23 cellular contexts compared by ENCODE assay signal in genomic region chr2:99801304-99801909, GRCh38.
"Had no signal": no experiment of that assay in that cellular context is flagged by ENCODE, and none has a peak within 500 bp of the region (broad histone marks: within the 10 kb centered on the region; RNA-seq: fewer than 3 reads in every experiment).

No MANE protein-coding gene starts in this region.

- H3K36me3 ChIP-seq: brain microvascular endothelial cell, cardiac muscle cell had no signal

- H3K27me3 Mint-ChIP-seq: activated CD4-positive, alpha-beta T cell treated with anti-CD3 and anti-CD28 coated beads for 36 hours; activated naive CD4-positive, alpha-beta T cell treated with anti-CD3 and anti-CD28 coated beads, Interleukin-2, amount 10 ng/mL, durations not matched to agents 7 days and 5 days; T-helper 17 cell had no signal

- H3K4me1 Mint-ChIP-seq: activated CD4-positive, alpha-beta memory T cell treated with anti-CD3 and anti-CD28 coated beads, Interleukin-2, amount 10 ng/mL, durations not matched to agents 7 days and 5 days; activated CD4-positive, alpha-beta T cell treated with anti-CD3 and anti-CD28 coated beads for 36 hours; activated naive CD4-positive, alpha-beta T cell treated with anti-CD3 and anti-CD28 coated beads, Interleukin-2, amount 10 ng/mL, durations not matched to agents 7 days and 5 days; activated naive CD8-positive, alpha-beta T cell treated with anti-CD3 and anti-CD28 coated beads for 36 hours; T-helper 17 cell had no signal

- H3K27ac ChIP-seq: brain microvascular endothelial cell, cardiac muscle cell had no signal

- H3K9me3 Mint-ChIP-seq: activated CD4-positive, alpha-beta memory T cell treated with anti-CD3 and anti-CD28 coated beads, Interleukin-2, amount 10 ng/mL, durations not matched to agents 7 days and 5 days had no signal

- DNase-seq: activated CD4-positive, alpha-beta memory T cell treated with anti-CD3 and anti-CD28 coated beads, Interleukin-2, amount 10 ng/mL, durations not matched to agents 7 days and 5 days; activated CD4-positive, alpha-beta T cell treated with anti-CD3 and anti-CD28 coated beads for 36 hours; activated CD4-positive, alpha-beta T cell treated with anti-CD3 and anti-CD28 coated beads, Interleukin-2, amount 50 U/mL, for 1 hour; activated CD4-positive, CD25-positive, alpha-beta regulatory T cell; activated CD8-positive, alpha-beta memory T cell treated with anti-CD3 and anti-CD28 coated beads, Interleukin-2, amount 50 U/mL, for 4 hours; activated gamma-delta T cell treated with Interleukin-2 at 50 U/mL for 16 hours; activated naive CD4-positive, alpha-beta T cell treated with anti-CD3 and anti-CD28 coated beads, Interleukin-2, amount 10 ng/mL, durations not matched to agents 7 days and 5 days; activated naive CD8-positive, alpha-beta T cell treated with anti-CD3 and anti-CD28 coated beads for 36 hours; activated T-cell treated with anti-CD3 and anti-CD28 coated beads, Interleukin-2, amount 50 U/mL, for 72 hours; brain microvascular endothelial cell; NCI-H1092; NCI-H146; NCI-H187 treated with DMSO at 0.1 percent for 48 hours; NCI-H2081 treated with DMSO at 0.1 percent for 48 hours; NCI-H2171 treated with DMSO at 0.1 percent for 48 hours; NCI-H226; NCI-H526; NCI-H82; SIG-M5; T-helper 17 cell; T-helper 9 cell had no signal

- H3K4me3 ChIP-seq: cardiac muscle cell had no signal

- H3K27me3 ChIP-seq: brain microvascular endothelial cell, cardiac muscle cell had no signal

- H3K36me3 Mint-ChIP-seq: activated naive CD4-positive, alpha-beta T cell treated with anti-CD3 and anti-CD28 coated beads, Interleukin-2, amount 10 ng/mL, durations not matched to agents 7 days and 5 days had no signal

- ATAC-seq: activated CD4-positive, alpha-beta T cell treated with anti-CD3 and anti-CD28 coated beads for 36 hours; activated T-cell treated with anti-CD3 and anti-CD28 coated beads, Interleukin-2, amount 50 U/mL, for 72 hours; T-helper 17 cell had no signal

- H3K4me3 Mint-ChIP-seq: activated CD4-positive, alpha-beta memory T cell treated with anti-CD3 and anti-CD28 coated beads, Interleukin-2, amount 10 ng/mL, durations not matched to agents 7 days and 5 days; activated CD4-positive, alpha-beta T cell treated with anti-CD3 and anti-CD28 coated beads for 36 hours; activated naive CD4-positive, alpha-beta T cell treated with anti-CD3 and anti-CD28 coated beads, Interleukin-2, amount 10 ng/mL, durations not matched to agents 7 days and 5 days; activated naive CD8-positive, alpha-beta T cell treated with anti-CD3 and anti-CD28 coated beads for 36 hours; activated T-cell treated with anti-CD3 and anti-CD28 coated beads, Interleukin-2, amount 50 U/mL, for 72 hours; T-helper 17 cell had no signal

- H3K27ac Mint-ChIP-seq: activated CD4-positive, alpha-beta memory T cell treated with anti-CD3 and anti-CD28 coated beads, Interleukin-2, amount 10 ng/mL, durations not matched to agents 7 days and 5 days; activated CD4-positive, alpha-beta T cell treated with anti-CD3 and anti-CD28 coated beads for 36 hours; activated naive CD4-positive, alpha-beta T cell treated with anti-CD3 and anti-CD28 coated beads, Interleukin-2, amount 10 ng/mL, durations not matched to agents 7 days and 5 days; activated naive CD8-positive, alpha-beta T cell treated with anti-CD3 and anti-CD28 coated beads for 36 hours; activated T-cell treated with anti-CD3 and anti-CD28 coated beads, Interleukin-2, amount 50 U/mL, for 72 hours; activated T-helper 2 cell treated with anti-CD3 and anti-CD28 coated beads, Interferon-gamma antibody, Interleukin-2, Interleukin-4, amounts not matched to agents 10 μg/mL and 5 μg/mL and 100 μg/mL, durations not matched to agents 14 hours and 24 hours and 36 hours; T-helper 17 cell had no signal
